In genomic region chr6:5003604-5004372, GRCh38 we compare ENCODE assay signal across 1 cellular context.
TF ChIP-seq lines count a peak whose summit lies in the region.

A gene with protein sequence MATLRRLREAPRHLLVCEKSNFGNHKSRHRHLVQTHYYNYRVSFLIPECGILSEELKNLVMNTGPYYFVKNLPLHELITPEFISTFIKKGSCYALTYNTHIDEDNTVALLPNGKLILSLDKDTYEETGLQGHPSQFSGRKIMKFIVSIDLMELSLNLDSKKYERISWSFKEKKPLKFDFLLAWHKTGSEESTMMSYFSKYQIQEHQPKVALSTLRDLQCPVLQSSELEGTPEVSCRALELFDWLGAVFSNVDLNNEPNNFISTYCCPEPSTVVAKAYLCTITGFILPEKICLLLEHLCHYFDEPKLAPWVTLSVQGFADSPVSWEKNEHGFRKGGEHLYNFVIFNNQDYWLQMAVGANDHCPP (minus strand): TSS chr6:5004037. CDS start chr6:5004002, 35 bp downstream.

TF ChIP-seq in K562, 482 proteins besides CTCF, POLR2A, EP300 and RAD21 (continued from another document and continues in another):
- TF ChIP-seq, protein P1, sequence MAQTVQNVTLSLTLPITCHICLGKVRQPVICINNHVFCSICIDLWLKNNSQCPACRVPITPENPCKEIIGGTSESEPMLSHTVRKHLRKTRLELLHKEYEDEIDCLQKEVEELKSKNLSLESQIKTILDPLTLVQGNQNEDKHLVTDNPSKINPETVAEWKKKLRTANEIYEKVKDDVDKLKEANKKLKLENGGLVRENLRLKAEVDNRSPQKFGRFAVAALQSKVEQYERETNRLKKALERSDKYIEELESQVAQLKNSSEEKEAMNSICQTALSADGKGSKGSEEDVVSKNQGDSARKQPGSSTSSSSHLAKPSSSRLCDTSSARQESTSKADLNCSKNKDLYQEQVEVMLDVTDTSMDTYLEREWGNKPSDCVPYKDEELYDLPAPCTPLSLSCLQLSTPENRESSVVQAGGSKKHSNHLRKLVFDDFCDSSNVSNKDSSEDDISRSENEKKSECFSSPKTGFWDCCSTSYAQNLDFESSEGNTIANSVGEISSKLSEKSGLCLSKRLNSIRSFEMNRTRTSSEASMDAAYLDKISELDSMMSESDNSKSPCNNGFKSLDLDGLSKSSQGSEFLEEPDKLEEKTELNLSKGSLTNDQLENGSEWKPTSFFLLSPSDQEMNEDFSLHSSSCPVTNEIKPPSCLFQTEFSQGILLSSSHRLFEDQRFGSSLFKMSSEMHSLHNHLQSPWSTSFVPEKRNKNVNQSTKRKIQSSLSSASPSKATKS (CRISPR knock-in tag; IDR thresholded peaks at IDR 0.05): no peak
- no peak for TF ChIP-seq CHD1 (IDR thresholded peaks at IDR 0.05; ENCODE audit: low read length)
- no peak for TF ChIP-seq NCOA2 (IDR thresholded peaks at IDR 0.05; ENCODE audit: partially characterized antibody in 2 of 2)
- 0 out of 2 replicates have a peak, but pooled peaks have one; percentile 18 for TF ChIP-seq ZNF224 (CRISPR knock-in tag; IDR thresholded peaks at IDR 0.05)
- TF ChIP-seq ZNF507 (tag; conservative IDR thresholded peaks at IDR 0.05): no peak
- no peak; the same call in 1 of the 2 replicates for TF ChIP-seq DPF2 (IDR thresholded peaks at IDR 0.05)
- no peak for TF ChIP-seq ZNF134 (CRISPR knock-in tag; conservative IDR thresholded peaks at IDR 0.05)
- TF ChIP-seq FOXA1 (IDR thresholded peaks at IDR 0.05; ENCODE audit: borderline replicate concordance): no peak
- TF ChIP-seq, protein P2, sequence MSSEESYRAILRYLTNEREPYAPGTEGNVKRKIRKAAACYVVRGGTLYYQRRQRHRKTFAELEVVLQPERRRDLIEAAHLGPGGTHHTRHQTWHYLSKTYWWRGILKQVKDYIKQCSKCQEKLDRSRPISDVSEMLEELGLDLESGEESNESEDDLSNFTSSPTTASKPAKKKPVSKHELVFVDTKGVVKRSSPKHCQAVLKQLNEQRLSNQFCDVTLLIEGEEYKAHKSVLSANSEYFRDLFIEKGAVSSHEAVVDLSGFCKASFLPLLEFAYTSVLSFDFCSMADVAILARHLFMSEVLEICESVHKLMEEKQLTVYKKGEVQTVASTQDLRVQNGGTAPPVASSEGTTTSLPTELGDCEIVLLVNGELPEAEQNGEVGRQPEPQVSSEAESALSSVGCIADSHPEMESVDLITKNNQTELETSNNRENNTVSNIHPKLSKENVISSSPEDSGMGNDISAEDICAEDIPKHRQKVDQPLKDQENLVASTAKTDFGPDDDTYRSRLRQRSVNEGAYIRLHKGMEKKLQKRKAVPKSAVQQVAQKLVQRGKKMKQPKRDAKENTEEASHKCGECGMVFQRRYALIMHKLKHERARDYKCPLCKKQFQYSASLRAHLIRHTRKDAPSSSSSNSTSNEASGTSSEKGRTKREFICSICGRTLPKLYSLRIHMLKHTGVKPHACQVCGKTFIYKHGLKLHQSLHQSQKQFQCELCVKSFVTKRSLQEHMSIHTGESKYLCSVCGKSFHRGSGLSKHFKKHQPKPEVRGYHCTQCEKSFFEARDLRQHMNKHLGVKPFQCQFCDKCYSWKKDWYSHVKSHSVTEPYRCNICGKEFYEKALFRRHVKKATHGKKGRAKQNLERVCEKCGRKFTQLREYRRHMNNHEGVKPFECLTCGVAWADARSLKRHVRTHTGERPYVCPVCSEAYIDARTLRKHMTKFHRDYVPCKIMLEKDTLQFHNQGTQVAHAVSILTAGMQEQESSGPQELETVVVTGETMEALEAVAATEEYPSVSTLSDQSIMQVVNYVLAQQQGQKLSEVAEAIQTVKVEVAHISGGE (CRISPR knock-in tag; IDR thresholded peaks at IDR 0.05): peak in 2 of 3 experiments; percentile 4 to 62; a peak in 1 of 6 replicates
- TF ChIP-seq, protein P3, sequence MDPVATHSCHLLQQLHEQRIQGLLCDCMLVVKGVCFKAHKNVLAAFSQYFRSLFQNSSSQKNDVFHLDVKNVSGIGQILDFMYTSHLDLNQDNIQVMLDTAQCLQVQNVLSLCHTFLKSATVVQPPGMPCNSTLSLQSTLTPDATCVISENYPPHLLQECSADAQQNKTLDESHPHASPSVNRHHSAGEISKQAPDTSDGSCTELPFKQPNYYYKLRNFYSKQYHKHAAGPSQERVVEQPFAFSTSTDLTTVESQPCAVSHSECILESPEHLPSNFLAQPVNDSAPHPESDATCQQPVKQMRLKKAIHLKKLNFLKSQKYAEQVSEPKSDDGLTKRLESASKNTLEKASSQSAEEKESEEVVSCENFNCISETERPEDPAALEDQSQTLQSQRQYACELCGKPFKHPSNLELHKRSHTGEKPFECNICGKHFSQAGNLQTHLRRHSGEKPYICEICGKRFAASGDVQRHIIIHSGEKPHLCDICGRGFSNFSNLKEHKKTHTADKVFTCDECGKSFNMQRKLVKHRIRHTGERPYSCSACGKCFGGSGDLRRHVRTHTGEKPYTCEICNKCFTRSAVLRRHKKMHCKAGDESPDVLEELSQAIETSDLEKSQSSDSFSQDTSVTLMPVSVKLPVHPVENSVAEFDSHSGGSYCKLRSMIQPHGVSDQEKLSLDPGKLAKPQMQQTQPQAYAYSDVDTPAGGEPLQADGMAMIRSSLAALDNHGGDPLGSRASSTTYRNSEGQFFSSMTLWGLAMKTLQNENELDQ (CRISPR knock-in tag; IDR thresholded peaks at IDR 0.05; ENCODE audit: borderline replicate concordance): no peak
- TF ChIP-seq ZNF589 (CRISPR knock-in tag; IDR thresholded peaks at IDR 0.05; ENCODE audit: low read depth): no peak
- peak in 1 of 2 experiments; percentile 20; a peak in 2 of 4 replicates for TF ChIP-seq TRIM24 (IDR thresholded peaks at IDR 0.05)
- no peak for TF ChIP-seq GTF2B (IDR thresholded peaks at IDR 0.05; ENCODE audit: extremely low read depth, insufficient read length)
- TF ChIP-seq, protein P4, sequence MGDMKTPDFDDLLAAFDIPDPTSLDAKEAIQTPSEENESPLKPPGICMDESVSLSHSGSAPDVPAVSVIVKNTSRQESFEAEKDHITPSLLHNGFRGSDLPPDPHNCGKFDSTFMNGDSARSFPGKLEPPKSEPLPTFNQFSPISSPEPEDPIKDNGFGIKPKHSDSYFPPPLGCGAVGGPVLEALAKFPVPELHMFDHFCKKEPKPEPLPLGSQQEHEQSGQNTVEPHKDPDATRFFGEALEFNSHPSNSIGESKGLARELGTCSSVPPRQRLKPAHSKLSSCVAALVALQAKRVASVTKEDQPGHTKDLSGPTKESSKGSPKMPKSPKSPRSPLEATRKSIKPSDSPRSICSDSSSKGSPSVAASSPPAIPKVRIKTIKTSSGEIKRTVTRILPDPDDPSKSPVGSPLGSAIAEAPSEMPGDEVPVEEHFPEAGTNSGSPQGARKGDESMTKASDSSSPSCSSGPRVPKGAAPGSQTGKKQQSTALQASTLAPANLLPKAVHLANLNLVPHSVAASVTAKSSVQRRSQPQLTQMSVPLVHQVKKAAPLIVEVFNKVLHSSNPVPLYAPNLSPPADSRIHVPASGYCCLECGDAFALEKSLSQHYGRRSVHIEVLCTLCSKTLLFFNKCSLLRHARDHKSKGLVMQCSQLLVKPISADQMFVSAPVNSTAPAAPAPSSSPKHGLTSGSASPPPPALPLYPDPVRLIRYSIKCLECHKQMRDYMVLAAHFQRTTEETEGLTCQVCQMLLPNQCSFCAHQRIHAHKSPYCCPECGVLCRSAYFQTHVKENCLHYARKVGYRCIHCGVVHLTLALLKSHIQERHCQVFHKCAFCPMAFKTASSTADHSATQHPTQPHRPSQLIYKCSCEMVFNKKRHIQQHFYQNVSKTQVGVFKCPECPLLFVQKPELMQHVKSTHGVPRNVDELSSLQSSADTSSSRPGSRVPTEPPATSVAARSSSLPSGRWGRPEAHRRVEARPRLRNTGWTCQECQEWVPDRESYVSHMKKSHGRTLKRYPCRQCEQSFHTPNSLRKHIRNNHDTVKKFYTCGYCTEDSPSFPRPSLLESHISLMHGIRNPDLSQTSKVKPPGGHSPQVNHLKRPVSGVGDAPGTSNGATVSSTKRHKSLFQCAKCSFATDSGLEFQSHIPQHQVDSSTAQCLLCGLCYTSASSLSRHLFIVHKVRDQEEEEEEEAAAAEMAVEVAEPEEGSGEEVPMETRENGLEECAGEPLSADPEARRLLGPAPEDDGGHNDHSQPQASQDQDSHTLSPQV (IDR thresholded peaks at IDR 0.05): peak; percentile 87
- no peak for TF ChIP-seq HSF4 (CRISPR knock-in tag; IDR thresholded peaks at IDR 0.05; ENCODE audit: borderline replicate concordance)
- TF ChIP-seq ARID2 (IDR thresholded peaks at IDR 0.05): no peak
- TF ChIP-seq SMAD3 (CRISPR knock-in tag; conservative IDR thresholded peaks at IDR 0.05): 0 out of 2 replicates have a peak, but pooled peaks have one; percentile 21
- TF ChIP-seq CHD2 (IDR thresholded peaks at IDR 0.05; ENCODE audit: low read depth, low read length): peak; percentile 28; the same call in 1 of the 2 replicates
- no peak; a peak in 1 of 4 replicates for TF ChIP-seq TBL1XR1 (IDR thresholded peaks at IDR 0.05; ENCODE audit: low read length in 2 of 2)
- TF ChIP-seq CBX8 (IDR thresholded peaks at IDR 0.05; ENCODE audit: borderline replicate concordance, extremely low read depth, low read depth, low read length, poor library complexity, severe bottlenecking): no peak
- TF ChIP-seq CTBP1 (IDR thresholded peaks at IDR 0.05; ENCODE audit: borderline replicate concordance): peak; percentile 28; the same call in 1 of the 2 replicates
- TF ChIP-seq ZBTB9 (CRISPR knock-in tag; IDR thresholded peaks at IDR 0.05): no peak; the same call in 1 of the 2 replicates
- TF ChIP-seq ZNF717 (CRISPR knock-in tag; IDR thresholded peaks at IDR 0.05): no peak
- no peak for TF ChIP-seq MED1 (CRISPR knock-in tag; IDR thresholded peaks at IDR 0.05; ENCODE audit: borderline replicate concordance)
- peak; percentile 80; the same call in 1 of the 2 replicates for TF ChIP-seq ZNF431 (CRISPR knock-in tag; IDR thresholded peaks at IDR 0.05)
- no peak for TF ChIP-seq HDAC3 (IDR thresholded peaks at IDR 0.05; ENCODE audit: borderline replicate concordance, partially characterized antibody)
- TF ChIP-seq ZKSCAN1 (IDR thresholded peaks at IDR 0.05; ENCODE audit: low read depth, low read length): 0 out of 2 replicates have a peak, but pooled peaks have one; percentile 34
- no peak for TF ChIP-seq TCF7L2 (IDR thresholded peaks at IDR 0.05; ENCODE audit: low read depth, low read length)
- peak; percentile 83 for TF ChIP-seq RBFOX2 (IDR thresholded peaks at IDR 0.05; ENCODE audit: low read depth, low read length)
- no peak for TF ChIP-seq ELK1 (CRISPR knock-in tag; IDR thresholded peaks at IDR 0.05)
- TF ChIP-seq CC2D1A (IDR thresholded peaks at IDR 0.05): peak; percentile 21; the same call in 1 of the 2 replicates
- peak; percentile 95 for TF ChIP-seq NR3C1 (CRISPR knock-in tag; IDR thresholded peaks at IDR 0.05)
- TF ChIP-seq PURB (CRISPR knock-in tag; IDR thresholded peaks at IDR 0.05; ENCODE audit: low read depth): no peak
- TF ChIP-seq TARDBP (IDR thresholded peaks at IDR 0.05): no peak
- no peak; the same call in 1 of the 2 replicates for TF ChIP-seq SMARCE1 (IDR thresholded peaks at IDR 0.05)
- TF ChIP-seq LCOR (CRISPR knock-in tag; IDR thresholded peaks at IDR 0.05): peak; percentile 98
- TF ChIP-seq MTA1 (IDR thresholded peaks at IDR 0.05; ENCODE audit: borderline replicate concordance): no peak
